8 cellular contexts compared by ENCODE assay signal in the genomic region with DNA sequence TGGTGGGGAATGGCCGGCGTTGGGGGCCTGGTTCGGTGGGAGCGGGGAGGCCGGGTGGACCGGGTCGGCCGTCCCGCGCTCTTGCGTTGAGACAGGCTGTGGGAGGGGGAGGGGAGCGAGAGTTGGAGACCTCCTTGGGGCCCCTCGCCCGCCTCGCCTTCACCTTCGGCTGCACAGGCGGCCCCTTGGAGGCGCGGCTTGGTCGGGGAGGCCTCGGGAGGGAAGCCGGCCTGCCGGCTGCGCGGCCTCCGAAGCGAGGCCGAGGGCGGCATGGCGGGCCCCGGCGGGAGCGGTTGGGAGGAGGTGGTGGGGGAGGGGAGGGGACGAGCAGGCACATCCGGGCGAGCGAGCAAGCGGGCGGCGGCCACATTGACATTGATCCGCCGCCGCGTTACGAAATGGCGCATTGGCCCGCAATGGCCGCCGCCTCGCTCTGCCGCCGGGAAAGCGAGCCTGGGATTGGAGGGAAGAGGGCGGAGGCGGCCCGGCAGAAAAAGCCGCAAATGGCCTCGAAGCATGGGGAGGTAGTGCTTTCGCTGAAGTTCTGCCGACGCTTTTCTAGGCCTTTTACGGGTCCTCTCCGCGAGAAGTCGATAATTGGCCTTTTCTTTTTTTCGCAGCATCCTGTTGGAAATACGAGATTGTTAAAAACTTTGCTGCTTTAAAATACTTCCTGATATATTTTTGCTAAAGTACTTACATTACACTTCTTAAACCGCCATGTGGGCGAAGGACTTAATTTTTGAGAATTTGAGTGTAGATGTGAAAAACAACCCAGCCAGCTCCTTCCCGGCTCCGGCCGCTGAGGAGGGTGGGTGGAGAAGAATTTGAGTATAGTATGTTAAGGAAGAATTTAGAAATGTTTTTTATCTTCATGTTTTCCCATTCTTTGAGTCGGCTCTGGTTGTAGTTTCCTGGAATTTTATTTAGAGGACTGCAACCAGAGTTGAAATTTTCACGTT. TPM values are rescaled to one million over a fixed set of nuclear protein-coding genes. Genes with fewer than 3 reads are reported as not detected.
A peak's percentile ranks its signal among the peaks of the same experiment; 100 is the strongest.
DNase-seq lines count a peak whose midpoint lies in the region; ATAC-seq and TF ChIP-seq lines count a peak whose summit lies in the region.

No MANE protein-coding gene starts in this region.

- peak overlapping the region; percentile 89 for H3K9ac ChIP-seq in muscle layer of colon (ENCODE audit: low read length)

- H3K4me1 ChIP-seq in OCI-LY7 (ENCODE audit: insufficient read depth, low read length, poor library complexity, severe bottlenecking) (peaks cover 40% of the 10 kb centered on the region), muscle layer of colon (ENCODE audit: insufficient read depth, low read length) (peaks cover 35% of the 10 kb centered on the region)

- no peak overlapping the region for H2AFZ ChIP-seq in OCI-LY7 (ENCODE audit: low read length)

- intact Hi-C loops in OCI-LY7 (cut with micrococcal nuclease; ENCODE audit: unreplicated experiment), result loop anchor here (1.0 to 5.0 kb wide), 3 partner anchors 47 to 404 kb away; a partner anchor contains a TSS

- no peak for TF ChIP-seq POLR2A in erythroblast (IDR thresholded peaks at IDR 0.05; ENCODE audit: low read length)

- POLR2A ChIA-PET in OCI-LY7 (lab: Charles Lee), result interaction anchor here (0.5 to 1.7 kb wide), 4 partner anchors 10 to 414 kb away, joined by 4 to 18 read pairs (median 6); partner anchors contain the start of gene NFE2L2

- H3K27ac ChIP-seq in OCI-LY7 (ENCODE audit: low read depth, low read length, poor library complexity, severe bottlenecking) (peak overlapping the region; percentile 87), muscle layer of colon (ENCODE audit: low read depth, low read length) (peak overlapping the region; percentile 84)

- peak overlapping the region; percentile 76 for H3K4me2 ChIP-seq in OCI-LY7 (ENCODE audit: low read length)

- peak overlapping the region; percentile 81 for H3K4me3 ChIP-seq in OCI-LY7 (ENCODE audit: low read depth, low read length, poor library complexity, severe bottlenecking)
- peak overlapping the region; percentile 82 to 98 for H3K4me3 ChIP-seq in muscle layer of colon (ENCODE audit: low read depth in 1 of 2, low read length in 2 of 2)

- H3K9me3 ChIP-seq in OCI-LY7 (ENCODE audit: low read length) (no peaks in the 10 kb centered on the region), muscle layer of colon (ENCODE audit: low read length) (no peaks in the 10 kb centered on the region)

- TF ChIP-seq CTCF in OCI-LY7 (conservative IDR thresholded peaks at IDR 0.05; ENCODE audit: low read length), result no peak

- H3K36me3 ChIP-seq in OCI-LY7 (ENCODE audit: insufficient read depth, low read length), result peaks cover 50% of the 10 kb centered on the region
- H3K36me3 ChIP-seq in muscle layer of colon (ENCODE audit: insufficient read depth, low read length), result peaks cover 34% of the 10 kb centered on the region

- no peaks in the 10 kb centered on the region for H3K9me2 ChIP-seq in OCI-LY7 (ENCODE audit: insufficient read depth, low read length)

- TSS peak; percentile 17 for BruUV-seq in OCI-LY7 (replicated peaks; lab: Mats Ljungman, UMichigan)

- no peaks in the 10 kb centered on the region for H3K27me3 ChIP-seq in muscle layer of colon (ENCODE audit: control insufficient read depth in 1 of 2, insufficient read depth in 2 of 2, low read length in 2 of 2)

- peaks cover 71% of the 10 kb centered on the region for H3K79me2 ChIP-seq in OCI-LY7 (ENCODE audit: insufficient read depth, low read depth, low read length)

- ATAC-seq in GM21529 (IDR thresholded peaks at IDR 0.05; ENCODE audit: unreplicated experiment), result peak; percentile 44

- peaks cover 34% of the 10 kb centered on the region for H4K20me1 ChIP-seq in OCI-LY7 (ENCODE audit: insufficient read depth, low read length)

- DNase-seq in DMS153 (lab: John Stamatoyannopoulos, UW), result peak; percentile 77
- peak; percentile 91 for DNase-seq in HuH-7.5 (ENCODE audit: low spot score)
- peak; percentile 90 for DNase-seq in OCI-LY7 (ENCODE audit: low spot score)
- DNase-seq in activated T-cell treated with anti-CD3 and anti-CD28 coated beads for 48 hours (ENCODE audit: low read depth), result peak; percentile 91
- peak; percentile 92 to 96 for DNase-seq in erythroblast (lab: John Stamatoyannopoulos, UW)
- peak; percentile 93 for DNase-seq in stimulated activated CD8-positive, alpha-beta memory T cell treated with anti-CD3 and anti-CD28 coated beads, Interleukin-4, amount 100 ng/mL, for 48 hours

- CTCF ChIA-PET in OCI-LY7 (lab: Charles Lee; ENCODE audit: unreplicated experiment), result no interaction called here

RNA-seq across cellular contexts. Expression of gene HNRNPA3, which starts 0.6 kb away (rescaled TPM):
- 68.2 and 82.2 TPM in 2 replicates for total RNA-seq in OCI-LY7 (2014; rRNA removed; shearing (Covaris generic))
- 450 and 472 TPM in 2 replicates for total RNA-seq in OCI-LY7 (2022)

RNA-seq across cellular contexts. Expression of gene NFE2L2, which starts 51.4 kb away (rescaled TPM):
- total RNA-seq in OCI-LY7 (2014; rRNA removed; shearing (Covaris generic)), result 26.2 and 27.0 TPM in 2 replicates
- 58.1 and 58.6 TPM in 2 replicates for total RNA-seq in OCI-LY7 (2022)

Comparison
In these comparisons a context has a peak if more than half of its experiments do, and no peak if none do; other contexts are left out.
1. Peak in every context shown above with its lines: DNase-seq, ATAC-seq, H3K4me3 ChIP-seq and H3K27ac ChIP-seq.